8 cellular contexts compared by ENCODE assay signal in genomic region chr2:29115797-29116781, GRCh38. TPM values are rescaled to one million over a fixed set of nuclear protein-coding genes. Genes with fewer than 3 reads are reported as not detected.
DNase-seq lines count a peak whose midpoint lies in the region; ATAC-seq and TF ChIP-seq lines count a peak whose summit lies in the region.

No MANE protein-coding gene starts in this region.

- no peaks in the 10 kb centered on the region for H3K9me3 Mint-ChIP-seq in Calu3 (ENCODE audit: low read depth, unreplicated experiment)

- peak overlapping the region; percentile 96 for H3K27ac ChIP-seq in cingulate gyrus (ENCODE audit: low read depth, low read length)

- peaks cover 65% of the 10 kb centered on the region for H3K4me1 Mint-ChIP-seq in Calu3 (ENCODE audit: low read depth, unreplicated experiment)

- H3K36me3 Mint-ChIP-seq in Calu3 (ENCODE audit: insufficient read depth, unreplicated experiment), result peaks cover 81% of the 10 kb centered on the region

- peak; percentile 73 for DNase-seq in Calu3
- no peak for DNase-seq in LNCaP clone FGC (ENCODE audit: low read depth)
- DNase-seq in activated CD4-positive, alpha-beta T cell treated with anti-CD3 and anti-CD28 coated beads for 48 hours, result peak; percentile 78
- peak; percentile 66 for DNase-seq in left lobe of liver (ENCODE audit: low spot score)
- DNase-seq in stimulated activated CD4-positive, alpha-beta T cell treated with anti-CD3 and anti-CD28 coated beads, Interleukin-2, amount 100 ng/mL, for 4 hours (ENCODE audit: low read depth), result peak; percentile 54

- no peak for TF ChIP-seq CTCF in Calu3 (IDR thresholded peaks at IDR 0.05; ENCODE audit: unreplicated experiment)
- TF ChIP-seq CTCF in LNCaP clone FGC (IDR thresholded peaks at IDR 0.05; ENCODE audit: control insufficient read depth, extremely low read depth, insufficient read depth), result no peak

- H3K4me3 ChIP-seq in LNCaP clone FGC (ENCODE audit: low read depth, low read length), result peak overlapping the region; percentile 48

- H3K27ac Mint-ChIP-seq in Calu3 (ENCODE audit: unreplicated experiment), result peak overlapping the region; percentile 97

- CTCF ChIA-PET in Calu3 (lab: Charles Lee), result interaction anchor here (0.6 to 3.6 kb wide), 3 partner anchors 10 to 78 kb away, joined by 4 to 20 read pairs (median 15); no protein-coding TSS in a partner anchor

- BruUV-seq in Calu3 (replicated peaks; lab: Mats Ljungman, UMichigan), result TSS peak; percentile 57

- peak; percentile 40 for ATAC-seq in GM21390 (IDR thresholded peaks at IDR 0.05; ENCODE audit: unreplicated experiment)
- peak; percentile 57 for ATAC-seq in left lobe of liver
- no peak for ATAC-seq in GM18519 (IDR thresholded peaks at IDR 0.05; ENCODE audit: low FRiP score, unreplicated experiment)

- H3K4me3 Mint-ChIP-seq in Calu3 (ENCODE audit: low read depth, unreplicated experiment), result peak overlapping the region; percentile 79

- intact Hi-C loops in Calu3 (cut with micrococcal nuclease; ENCODE audit: unreplicated experiment), result loop anchor here (10.0 kb wide), 1 partner anchor 161 kb away; no protein-coding TSS in a partner anchor

- H3K27me3 Mint-ChIP-seq in Calu3 (ENCODE audit: unreplicated experiment), result no peaks in the 10 kb centered on the region

RNA-seq across cellular contexts. Expression of gene CLIP4, which starts 0.9 kb away (rescaled TPM):
- total RNA-seq in Calu3 (2022), result 136 and 184 TPM in 2 replicates
- total RNA-seq in left lobe of liver, result 3.8 TPM

RNA-seq across cellular contexts. Expression of gene PCARE, which starts 41.8 kb away (rescaled TPM):
- total RNA-seq in Calu3 (2022) (not detected in 2 replicates), left lobe of liver (not detected)

Comparison
In these comparisons a context has a peak if more than half of its experiments do, and no peak if none do; other contexts are left out.
1. RNA of gene CLIP4, which starts 0.9 kb away (total RNA-seq): 136 to 184 TPM in Calu3; 3.8 TPM in left lobe of liver (single experiment); every median in the first group is over 10 times any median in the second.